19 cellular contexts compared by ENCODE assay signal in genomic region chr15:92677998-92678397, GRCh38. TPM values are rescaled to one million over a fixed set of nuclear protein-coding genes. Genes with fewer than 3 reads are reported as not detected.
A peak's percentile ranks its signal among the peaks of the same experiment; 100 is the strongest.
DNase-seq lines count a peak whose midpoint lies in the region; ATAC-seq and TF ChIP-seq lines count a peak whose summit lies in the region.
"Had no signal": no experiment of that assay in that cellular context is flagged by ENCODE, and none has a peak within 500 bp of the region (broad histone marks: within the 10 kb centered on the region; RNA-seq: fewer than 3 reads in every experiment).

No MANE protein-coding gene starts in this region.

- no peaks in the 10 kb centered on the region for H3K9me3 ChIP-seq in adrenal gland (replicated peaks in 1 of 3)
- H3K9me3 ChIP-seq: body of pancreas, colonic mucosa, MG63 had no signal

- no peaks in the 10 kb centered on the region for H3K27me3 ChIP-seq in adrenal gland
- no peaks in the 10 kb centered on the region for H3K27me3 ChIP-seq in brain microvascular endothelial cell (replicated peaks)
- H3K27me3 ChIP-seq: body of pancreas, colonic mucosa, MG63 had no signal

- ATAC-seq in sciatic nerve (peak; percentile 63), GM21576 (IDR thresholded peaks at IDR 0.05; ENCODE audit: unreplicated experiment) (no peak)
- ATAC-seq: body of pancreas had no signal

- intact Hi-C loops in adrenal gland (cut with DNase I): no loop called here
- intact Hi-C loops in sciatic nerve (cut with DNase I): no loop called here

- 60 to 77% (median 65%) methylated on average over 4 of the region's 4 CpGs for WGBS in adrenal gland, 4 donors

- H3K4me3 ChIP-seq in adrenal gland (no peak overlapping the region), brain microvascular endothelial cell (ENCODE audit: low read depth, low read length) (no peak overlapping the region)
- H3K4me3 ChIP-seq: body of pancreas, colonic mucosa, MG63 had no signal

- DNase-seq in NCI-H82 treated with DMSO at 0.1 percent for 48 hours (lab: John Stamatoyannopoulos, UW; ENCODE audit: unreplicated experiment) (peak; percentile 85), adrenal gland (peak in 5 of 7 donors; percentile 33 to 73 (median 39)), foreskin melanocyte (peak; percentile 79), sciatic nerve (ENCODE audit: low spot score) (peak; percentile 77), GF-D8 (lab: John Stamatoyannopoulos, UW) (no peak), brain microvascular endothelial cell (no peak)
- DNase-seq: activated gamma-delta T cell treated with Interleukin-2 at 50 U/mL for 16 hours; colonic mucosa; EL; kidney glomerular epithelial cell; MG63; naive B cell; NCI-H1417 treated with DMSO at 0.1 percent for 48 hours; nucleus accumbens; stimulated activated CD4-positive, alpha-beta T cell treated with anti-CD3 and anti-CD28 coated beads, Interleukin-12 subunit alpha, Interleukin-12 subunit beta, amount 100 ng/mL, for 4 hours; stimulated activated CD4-positive, alpha-beta T cell treated with anti-CD3 and anti-CD28 coated beads, Interleukin-4, amount 100 ng/mL, for 24 hours; stimulated activated naive CD4-positive, alpha-beta T cell had no signal

- H3K27ac ChIP-seq in adrenal gland: no peak overlapping the region
- no peak overlapping the region for H3K27ac ChIP-seq in brain microvascular endothelial cell
- H3K27ac ChIP-seq: body of pancreas, colonic mucosa had no signal

- TF ChIP-seq CTCF in adrenal gland (IDR thresholded peaks at IDR 0.05) (no peak), brain microvascular endothelial cell (IDR thresholded peaks at IDR 0.05; ENCODE audit: low read depth, low read length, missing control alignments) (no peak)

- in situ Hi-C loops in brain microvascular endothelial cell (cut with HindIII; ENCODE audit: low pct_ligation_motif_present, low sequenced_read_pairs): no loop called here

- H3K36me3 ChIP-seq in adrenal gland (replicated peaks in 1 of 2): no peaks in the 10 kb centered on the region
- no peaks in the 10 kb centered on the region for H3K36me3 ChIP-seq in brain microvascular endothelial cell (replicated peaks)
- H3K36me3 ChIP-seq: colonic mucosa, MG63 had no signal

- no peak for TF ChIP-seq POLR2A in adrenal gland (IDR thresholded peaks at IDR 0.05)

- peaks cover 0 to 12% of the 10 kb centered on the region in 2 donors for H3K4me1 ChIP-seq in adrenal gland (replicated peaks in 1 of 2)
- H3K4me1 ChIP-seq: colonic mucosa had no signal

RNA-seq across cellular contexts. Expression of gene FAM174B, which starts 22.4 kb away (rescaled TPM):
- total RNA-seq in adrenal gland (10 to 100 TPM in 5 of 8 donors, 1 to 10 TPM in 3; 3.7 to 14.3 (median 10.6) TPM), sciatic nerve (17.5 TPM)
- 10 to 100 TPM in 1 of 3 donors, 1 to 10 TPM in 2; 7.7 to 16.4 (median 8.1) TPM for polyA plus RNA-seq in adrenal gland

Comparison
In these comparisons a context has a peak if more than half of its experiments do, and no peak if none do; other contexts are left out.
1. DNase-seq: peak in NCI-H82 treated with DMSO at 0.1 percent for 48 hours (single experiment), adrenal gland (5 of 7), foreskin melanocyte (single experiment) and sciatic nerve (single experiment); none in GF-D8 (single experiment) and brain microvascular endothelial cell (single experiment).